Comparison of ENCODE assay signal across 8 cellular contexts in genomic region chr5:59188415-59189225, GRCh38.
DNase-seq lines count a peak whose midpoint lies in the region; ATAC-seq and TF ChIP-seq lines count a peak whose summit lies in the region.

No MANE protein-coding gene starts in this region.

- in situ Hi-C loops in KBM-7 (cut with MboI; ENCODE audit: low pct_unique_long_range_greater_than_20kb, low sequenced_read_pairs) = no loop called here

- H3K4me3 ChIP-seq in fibroblast of villous mesenchyme (ENCODE audit: low read depth, low read length) (peak overlapping the region; percentile 38), neuron (ENCODE audit: low read length) (peak overlapping the region; percentile 41), subcutaneous abdominal adipose tissue (ENCODE audit: low read depth in 1 of 5, low read length in 5 of 5) (peak overlapping the region in 4 of 5 donors; percentile 3 to 53 (median 26))

- peaks cover 5% of the 10 kb centered on the region for H3K4me1 Mint-ChIP-seq in CD4-positive, alpha-beta T cell (ENCODE audit: low read depth)

- TF ChIP-seq CTCF in CD4-positive, alpha-beta T cell (IDR thresholded peaks at IDR 0.05) = peak; percentile 95
- peak; percentile 51 for TF ChIP-seq CTCF in GM20000 (IDR thresholded peaks at IDR 0.05; ENCODE audit: extremely low read depth, missing control alignments)
- TF ChIP-seq CTCF in fibroblast of villous mesenchyme (IDR thresholded peaks at IDR 0.05; ENCODE audit: insufficient read depth, low read depth, low read length) = peak; percentile 55

- ATAC-seq in CD4-positive, alpha-beta T cell (ENCODE audit: poor library complexity) = peak; percentile 69

- peaks cover 19% of the 10 kb centered on the region for H3K27me3 Mint-ChIP-seq in CD4-positive, alpha-beta T cell

- peak overlapping the region in 1 of 5 donors; percentile 1 for H3K9ac ChIP-seq in subcutaneous abdominal adipose tissue (ENCODE audit: low read length in 5 of 5)

- H2AFZ ChIP-seq in neuron (ENCODE audit: low read depth, low read length) = peak overlapping the region; percentile 46

- no peak overlapping the region for H3K4me3 Mint-ChIP-seq in CD4-positive, alpha-beta T cell

- H3K36me3 ChIP-seq in neuron (ENCODE audit: insufficient read depth, low read length) (peaks cover 2% of the 10 kb centered on the region), subcutaneous abdominal adipose tissue (ENCODE audit: control insufficient read depth in 5 of 5, insufficient read depth in 5 of 5, low read length in 5 of 5) (no peaks in the 10 kb centered on the region)

- POLR2A ChIA-PET in CD4-positive, alpha-beta T cell (lab: Charles Lee) = interaction anchor here (0.9 to 1.3 kb wide), 2 partner anchors 154 to 192 kb away, joined by 3 read pairs; no protein-coding TSS in a partner anchor

- peaks cover 5% of the 10 kb centered on the region for H3K27me3 ChIP-seq in CD4-positive, alpha-beta T cell (ENCODE audit: control insufficient read depth, insufficient read depth, low read length)
- H3K27me3 ChIP-seq in neuron (ENCODE audit: insufficient read depth, low read length) = no peaks in the 10 kb centered on the region
- H3K27me3 ChIP-seq in subcutaneous abdominal adipose tissue (ENCODE audit: control insufficient read depth in 5 of 5, insufficient read depth in 4 of 5, low read length in 5 of 5) = no peaks in the 10 kb centered on the region

- H3K27ac ChIP-seq in CD4-positive, alpha-beta T cell (ENCODE audit: low read depth, low read length) = no peak overlapping the region
- no peak overlapping the region for H3K27ac ChIP-seq in subcutaneous abdominal adipose tissue (ENCODE audit: low read depth, low read length)

- CTCF ChIA-PET in CD4-positive, alpha-beta T cell (lab: Charles Lee) = interaction anchor here (1.0 to 1.5 kb wide), 12 partner anchors 9 to 611 kb away, joined by 3 to 12 read pairs (median 4); no protein-coding TSS in a partner anchor

- no peaks in the 10 kb centered on the region for H3K36me3 Mint-ChIP-seq in CD4-positive, alpha-beta T cell (ENCODE audit: low read depth)

- peak; percentile 26 to 59 (median 42) for DNase-seq in CD4-positive, alpha-beta T cell
- DNase-seq in GM20000 (ENCODE audit: low spot score) (peak; percentile 51), KBM-7 (peak; percentile 69), SHP77 treated with DMSO at 0.1 percent for 48 hours (lab: John Stamatoyannopoulos, UW) (peak; percentile 12), fibroblast of villous mesenchyme (ENCODE audit: low read depth) (peak; percentile 79)
- peak; percentile 79 for DNase-seq in activated effector memory CD4-positive, alpha-beta T cell treated with anti-CD3 and anti-CD28 coated beads, Interleukin-2, amount 50 U/mL, for 16 hours

- intact Hi-C loops in CD4-positive, alpha-beta T cell (cut with DNase I, micrococcal nuclease) = loop anchor here (1.0 to 5.0 kb wide), 6 partner anchors 179 to 614 kb away; no protein-coding TSS in a partner anchor

- H3K9me3 ChIP-seq in CD4-positive, alpha-beta T cell (ENCODE audit: control insufficient read depth, low read length) = no peaks in the 10 kb centered on the region
- H3K9me3 ChIP-seq in neuron (ENCODE audit: low read length) (no peaks in the 10 kb centered on the region), subcutaneous abdominal adipose tissue (ENCODE audit: control insufficient read depth in 5 of 5, low read length in 5 of 5) (no peaks in the 10 kb centered on the region)

- H3K4me1 ChIP-seq in neuron (ENCODE audit: insufficient read depth, low read length) = peaks cover 27% of the 10 kb centered on the region
- peaks cover 3 to 14% (median 6%) of the 10 kb centered on the region in 5 donors for H3K4me1 ChIP-seq in subcutaneous abdominal adipose tissue (ENCODE audit: control insufficient read depth in 5 of 5, insufficient read depth in 5 of 5, low read length in 5 of 5)

- no peak overlapping the region for H3K27ac Mint-ChIP-seq in CD4-positive, alpha-beta T cell

- H3K9me3 Mint-ChIP-seq in CD4-positive, alpha-beta T cell = no peaks in the 10 kb centered on the region

Comparison
In these comparisons a context has a peak if more than half of its experiments do, and no peak if none do; other contexts are left out.
1. DNase-seq: peak in every context shown above with its lines; median percentile 79 in activated effector memory CD4-positive, alpha-beta T cell treated with anti-CD3 and anti-CD28 coated beads, Interleukin-2, amount 50 U/mL, for 16 hours; 79 in fibroblast of villous mesenchyme; 69 in KBM-7; 51 in GM20000; 42 in CD4-positive, alpha-beta T cell; 12 in SHP77 treated with DMSO at 0.1 percent for 48 hours.